1 cellular context compared by ENCODE assay signal in genomic region chr14:58082491-58083098, GRCh38.
TF ChIP-seq lines count a peak whose summit lies in the region.

No MANE protein-coding gene starts in this region.

TF ChIP-seq in H1, 55 proteins besides CTCF, POLR2A, EP300 and RAD21:
- TF ChIP-seq CREB1 (IDR thresholded peaks at IDR 0.05): no peak
- no peak for TF ChIP-seq GTF2F1 (IDR thresholded peaks at IDR 0.05; ENCODE audit: borderline replicate concordance, low read depth, low read length)
- TF ChIP-seq BACH1 (IDR thresholded peaks at IDR 0.05; ENCODE audit: low read length): peak; percentile 64
- TF ChIP-seq HDAC2 (IDR thresholded peaks at IDR 0.05; ENCODE audit: borderline replicate concordance in 1 of 2, low read depth in 2 of 2, low read length in 2 of 2): no peak
